Comparison of ENCODE assay signal across 14 cellular contexts in genomic region chr19:38697641-38698071, GRCh38. TPM values are rescaled to one million over a fixed set of nuclear protein-coding genes. Genes with fewer than 3 reads are reported as not detected.
A peak's percentile ranks its signal among the peaks of the same experiment; 100 is the strongest.
DNase-seq lines count a peak whose midpoint lies in the region; ATAC-seq and TF ChIP-seq lines count a peak whose summit lies in the region.
"Had no signal": no experiment of that assay in that cellular context is flagged by ENCODE, and none has a peak within 500 bp of the region (broad histone marks: within the 10 kb centered on the region; RNA-seq: fewer than 3 reads in every experiment).

No MANE protein-coding gene starts in this region.

- H3K27ac ChIP-seq in HCT116 (ENCODE audit: low read depth, low read length): peak overlapping the region; percentile 13; the same call in 1 of the 2 replicates

- H3K9me3 Mint-ChIP-seq in brain: no peaks in the 10 kb centered on the region
- no peaks in the 10 kb centered on the region for H3K9me3 Mint-ChIP-seq in stimulated activated memory B cell treated with anti-CD40 and anti-IgM and Interleukin-4, amounts not matched to agents 10 μg/mL and 1 μg/mL and 100 μg/mL, for 72 hours

- DNase-seq in HCT116 (ENCODE audit: low read depth, low spot score) (no peak), left colon (no peak), NCI-H526 (lab: John Stamatoyannopoulos, UW) (no peak), HT-29 (ENCODE audit: low spot score) (no peak)
- DNase-seq: activated CD8-positive, alpha-beta memory T cell treated with anti-CD3 and anti-CD28 coated beads, Interleukin-2, amount 50 U/mL, for 4 hours; islet precursor cell; NCI-H2029 treated with DMSO at 0.1 percent for 48 hours; T1000 had no signal

- RAD21 ChIA-PET in HCT116 (lab: Charles Lee; ENCODE audit: low non-redundant PET in 1 of 2, low total read pairs in 2 of 2, uncharacterized antibody in 2 of 2, unreplicated experiment in 2 of 2): no interaction called here

- no peaks in the 10 kb centered on the region for H3K27me3 ChIP-seq in HCT116 (ENCODE audit: insufficient read depth, low read length)

- H3K4me3 ChIP-seq in HCT116 (replicated peaks in 1 of 2; ENCODE audit: low read depth in 1 of 2, low read length in 2 of 2): no peak overlapping the region
- H3K4me3 ChIP-seq: K562 had no signal

- POLR2A ChIA-PET in HCT116 (lab: Charles Lee): no interaction called here

- TF ChIP-seq CTCF in HCT116 (IDR thresholded peaks at IDR 0.05 in 2 of 3, conservative IDR thresholded peaks at IDR 0.05 in 1 of 3; ENCODE audit: borderline replicate concordance in 1 of 3, insufficient read depth in 1 of 3, low read depth in 2 of 3, low read length in 2 of 3): no peak
- TF ChIP-seq CTCF in brain (conservative IDR thresholded peaks at IDR 0.05): no peak

- peaks cover 37% of the 10 kb centered on the region for H3K36me3 Mint-ChIP-seq in brain
- H3K36me3 Mint-ChIP-seq in stimulated activated memory B cell treated with anti-CD40 and anti-IgM and Interleukin-4, amounts not matched to agents 10 μg/mL and 1 μg/mL and 100 μg/mL, for 72 hours: peaks cover 7% of the 10 kb centered on the region

- no peaks in the 10 kb centered on the region for H3K9me3 ChIP-seq in HCT116 (ENCODE audit: control insufficient read depth in 1 of 2, insufficient read depth in 1 of 2, low read depth in 1 of 2, low read length in 2 of 2)

- no peak for TF ChIP-seq RAD21 in HCT116 (IDR thresholded peaks at IDR 0.05; ENCODE audit: low read depth)

- peaks cover 100% of the 10 kb centered on the region for H3K79me2 ChIP-seq in HCT116 (ENCODE audit: insufficient read depth, low read length)

- peak overlapping the region in 4 of 5 experiments; percentile 67 to 91 (median 83) for H3K27ac Mint-ChIP-seq in brain
- H3K27ac Mint-ChIP-seq in stimulated activated memory B cell treated with anti-CD40 and anti-IgM and Interleukin-4, amounts not matched to agents 10 μg/mL and 1 μg/mL and 100 μg/mL, for 72 hours: peak overlapping the region; percentile 44

- no TSS peak for BruUV-seq in HCT116 (replicated peaks; lab: Mats Ljungman, UMichigan)

- no peaks in the 10 kb centered on the region for H3K9me2 ChIP-seq in HCT116 (ENCODE audit: insufficient read depth)

- no peak overlapping the region for H3K4me3 Mint-ChIP-seq in brain
- no peak overlapping the region for H3K4me3 Mint-ChIP-seq in stimulated activated memory B cell treated with anti-CD40 and anti-IgM and Interleukin-4, amounts not matched to agents 10 μg/mL and 1 μg/mL and 100 μg/mL, for 72 hours
- H3K4me3 Mint-ChIP-seq: CD14-positive monocyte had no signal

- H3K4me1 Mint-ChIP-seq in brain: peaks cover 65% of the 10 kb centered on the region
- H3K4me1 Mint-ChIP-seq in stimulated activated memory B cell treated with anti-CD40 and anti-IgM and Interleukin-4, amounts not matched to agents 10 μg/mL and 1 μg/mL and 100 μg/mL, for 72 hours: peaks cover 69% of the 10 kb centered on the region

- CTCF ChIA-PET in HCT116 (lab: Charles Lee): no interaction called here

- H3K9ac ChIP-seq in HCT116 (ENCODE audit: low read length): 0 out of 2 replicates have a peak overlapping the region, but pooled peaks have one; percentile 7

- intact Hi-C loops in HCT116 (cut with micrococcal nuclease) (no loop called here), left colon (cut with DNase I, micrococcal nuclease) (no loop called here)

- H3K27me3 Mint-ChIP-seq in brain: no peaks in the 10 kb centered on the region
- no peaks in the 10 kb centered on the region for H3K27me3 Mint-ChIP-seq in stimulated activated memory B cell treated with anti-CD40 and anti-IgM and Interleukin-4, amounts not matched to agents 10 μg/mL and 1 μg/mL and 100 μg/mL, for 72 hours

- ATAC-seq in HCT116 (no peak), left colon (peak; percentile 54), HG02588 (IDR thresholded peaks at IDR 0.05; ENCODE audit: unreplicated experiment) (no peak), HG02840 (IDR thresholded peaks at IDR 0.05; ENCODE audit: low FRiP score, unreplicated experiment) (no peak)
- ATAC-seq in stimulated activated memory B cell treated with anti-CD40 and anti-IgM and Interleukin-4, amounts not matched to agents 10 μg/mL and 1 μg/mL and 100 μg/mL, for 72 hours: no peak
- ATAC-seq: K562 had no signal

- no peak overlapping the region for H2AFZ ChIP-seq in HCT116 (ENCODE audit: low read depth, low read length, poor library complexity, severe bottlenecking)

- H3K36me3 ChIP-seq in HCT116 (ENCODE audit: control insufficient read depth in 1 of 2, insufficient read depth in 2 of 2, low read length in 2 of 2): peaks cover 8 to 68% of the 10 kb centered on the region in 2 experiments; a peak in 3 of 4 replicates

- H4K20me1 ChIP-seq in HCT116 (ENCODE audit: insufficient read depth): no peaks in the 10 kb centered on the region

- TF ChIP-seq POLR2A in HCT116 (IDR thresholded peaks at IDR 0.05; ENCODE audit: borderline replicate concordance, extremely low read depth, insufficient read depth, insufficient read length): no peak

- no peak overlapping the region for H3K4me2 ChIP-seq in HCT116 (ENCODE audit: low read length)

- H3K4me1 ChIP-seq in HCT116 (ENCODE audit: control insufficient read depth in 1 of 2, insufficient read depth in 2 of 2, low read length in 2 of 2): peaks cover 21 to 56% of the 10 kb centered on the region in 2 experiments

TF ChIP-seq in HCT116, 20 proteins besides CTCF, POLR2A, EP300 and RAD21:
- TF ChIP-seq CBX3 (IDR thresholded peaks at IDR 0.05; ENCODE audit: low read depth) (no peak), CEBPB (IDR thresholded peaks at IDR 0.05; ENCODE audit: low read depth) (no peak), EZH2 (IDR thresholded peaks at IDR 0.05) (no peak)

RNA-seq across cellular contexts. Expression of gene CAPN12, which starts 46.6 kb away (rescaled TPM):
- total RNA-seq in HCT116 (2021; ENCODE audit: unreplicated experiment) (8.8 TPM), left colon (10 to 100 TPM; 10.1 to 10.2 TPM)
- polyA plus RNA-seq in HCT116 (2012): 8.6 and 10.4 TPM in 2 replicates
- 0.44 TPM for polyA plus RNA-seq in brain (ENCODE audit: insufficient read depth, low read depth, low replicate concordance)
- 50.6 and 53.9 TPM in 2 replicates for total RNA-seq in HT-29 (2014; rRNA removed; shearing (Covaris generic))
- polyA plus RNA-seq: CD14-positive monocyte had no signal

RNA-seq across cellular contexts. Expression of gene ACTN4, which starts 50.2 kb away (rescaled TPM):
- total RNA-seq in HCT116 (2021; ENCODE audit: unreplicated experiment) (651 TPM), left colon (1,000 to 10,000 TPM in 1 of 2 donors, 100 to 1,000 TPM in 1; 971 to 1,150 TPM)
- polyA plus RNA-seq in HCT116 (2012): 635 and 727 TPM in 2 replicates
- 379 TPM for polyA plus RNA-seq in brain (ENCODE audit: insufficient read depth, low read depth, low replicate concordance)
- 1,009 and 1,083 TPM in 2 replicates for total RNA-seq in HT-29 (2014; rRNA removed; shearing (Covaris generic))
